Comparison of ENCODE assay signal across 9 cellular contexts in genomic region chrX:155611302-155611701, GRCh38. TPM values are rescaled to one million over a fixed set of nuclear protein-coding genes. Genes with fewer than 3 reads are reported as not detected.
DNase-seq lines count a peak whose midpoint lies in the region; ATAC-seq and TF ChIP-seq lines count a peak whose summit lies in the region.
"Had no signal": no experiment of that assay in that cellular context is flagged by ENCODE, and none has a peak within 500 bp of the region (broad histone marks: within the 10 kb centered on the region; RNA-seq: fewer than 3 reads in every experiment).

No MANE protein-coding gene starts in this region.

- DNase-seq in NOMO-1 (lab: John Stamatoyannopoulos, UW; ENCODE audit: unreplicated experiment in 2 of 2), result peak; percentile 3 to 24
- no peak for DNase-seq in NOMO-1 treated with dmso at 0.1 percent for 144 hours (lab: John Stamatoyannopoulos, UW; ENCODE audit: unreplicated experiment)
- no peak for DNase-seq in Panc1 (ENCODE audit: low read depth, low spot score)
- no peak for DNase-seq in fibroblast of the aortic adventitia (ENCODE audit: low read depth)
- DNase-seq in GOT3 (lab: John Stamatoyannopoulos, UW), result no peak
- DNase-seq in SJCRH30, result no peak
- DNase-seq: adrenal gland had no signal

- no peak for TF ChIP-seq CTCF in Panc1 (IDR thresholded peaks at IDR 0.05)
- no peak for TF ChIP-seq CTCF in fibroblast of the aortic adventitia (IDR thresholded peaks at IDR 0.05; ENCODE audit: insufficient read depth, low read length)

- peak overlapping the region; percentile 79 for H3K4me2 ChIP-seq in skeletal muscle satellite cell (ENCODE audit: low read length)

- peak overlapping the region; percentile 93 for H3K9ac ChIP-seq in skeletal muscle satellite cell (ENCODE audit: low read depth, low read length)

- intact Hi-C loops in Panc1 (cut with micrococcal nuclease; ENCODE audit: unreplicated experiment), result no loop called here

- no peaks in the 10 kb centered on the region for H3K36me3 ChIP-seq in Panc1 (ENCODE audit: control insufficient read depth, insufficient read depth, low read length)
- H3K36me3 ChIP-seq in skeletal muscle satellite cell (ENCODE audit: insufficient read depth, low read length), result no peaks in the 10 kb centered on the region
- H3K36me3 ChIP-seq in SJCRH30, result no peaks in the 10 kb centered on the region
- H3K36me3 ChIP-seq: adrenal gland had no signal

- H3K4me1 ChIP-seq in Panc1 (ENCODE audit: control insufficient read depth, insufficient read depth, low read length), result peaks cover 5% of the 10 kb centered on the region
- H3K4me1 ChIP-seq in skeletal muscle satellite cell (ENCODE audit: control insufficient read depth, insufficient read depth, low read length), result no peaks in the 10 kb centered on the region
- H3K4me1 ChIP-seq in SJCRH30, result no peaks in the 10 kb centered on the region

- POLR2A ChIA-PET in Panc1 (lab: Charles Lee), result interaction anchor here (0.6 kb wide), 1 partner anchor 9 kb away, joined by 3 read pairs; no protein-coding TSS in a partner anchor

- H3K9me3 ChIP-seq in Panc1 (ENCODE audit: control insufficient read depth, insufficient read depth, low read depth, low read length) (no peaks in the 10 kb centered on the region), skeletal muscle satellite cell (replicated peaks; ENCODE audit: low read length) (no peaks in the 10 kb centered on the region), SJCRH30 (replicated peaks) (no peaks in the 10 kb centered on the region)
- H3K9me3 ChIP-seq: adrenal gland had no signal

- no peaks in the 10 kb centered on the region for H3K27me3 ChIP-seq in Panc1 (ENCODE audit: control insufficient read depth, insufficient read depth, low read length)
- no peaks in the 10 kb centered on the region for H3K27me3 ChIP-seq in skeletal muscle satellite cell (ENCODE audit: control insufficient read depth, insufficient read depth, low read length)
- no peaks in the 10 kb centered on the region for H3K27me3 ChIP-seq in SJCRH30
- H3K27me3 ChIP-seq: adrenal gland had no signal

- CTCF ChIA-PET in Panc1 (lab: Charles Lee), result no interaction called here

- ATAC-seq in Panc1 (no peak), GM19455 (IDR thresholded peaks at IDR 0.05; ENCODE audit: unreplicated experiment) (no peak)

- TSS peak; percentile 49 for BruUV-seq in Panc1 (replicated peaks; lab: Mats Ljungman, UMichigan)

- H3K27ac ChIP-seq in Panc1 (ENCODE audit: low read length) (peak overlapping the region; percentile 96; the same call in 1 of the 2 replicates), SJCRH30 (no peak overlapping the region)

- in situ Hi-C loops in Panc1 (cut with HindIII; ENCODE audit: low pct_unique_long_range_greater_than_20kb, low sequenced_read_pairs), result no loop called here

- peak overlapping the region; percentile 86 to 94 for H3K4me3 ChIP-seq in Panc1 (ENCODE audit: low read depth in 2 of 2, low read length in 2 of 2)
- H3K4me3 ChIP-seq in fibroblast of the aortic adventitia (ENCODE audit: low read depth, low read length), result peak overlapping the region; percentile 83
- peak overlapping the region; percentile 83 for H3K4me3 ChIP-seq in skeletal muscle satellite cell (ENCODE audit: low read length)
- no peak overlapping the region; the same call in 1 of the 2 replicates for H3K4me3 ChIP-seq in SJCRH30

RNA-seq across cellular contexts. Expression of gene SPRY3, which starts 1.1 kb away (rescaled TPM):
- total RNA-seq in Panc1 (2021; ENCODE audit: unreplicated experiment) (1.1 TPM), fibroblast of the aortic adventitia (ENCODE audit: low replicate concordance) (0.57 and 0.72 TPM in 2 replicates)
- polyA plus RNA-seq in Panc1 (2012; ENCODE audit: insufficient read length), result 0.45 TPM
- 0.44 and 0.51 TPM in 2 replicates for total RNA-seq in skeletal muscle satellite cell (2012; rRNA removed)
- 0.24 and 0.25 TPM in 2 replicates for total RNA-seq in SJCRH30 (2014; rRNA removed; shearing (Covaris generic))

RNA-seq across cellular contexts. Expression of gene TMLHE, which starts 1.4 kb away (rescaled TPM):
- total RNA-seq in Panc1 (2021; ENCODE audit: unreplicated experiment) (36.4 TPM), fibroblast of the aortic adventitia (ENCODE audit: low replicate concordance) (5.9 and 15.2 TPM in 2 replicates)
- 26.0 TPM for polyA plus RNA-seq in Panc1 (2012; ENCODE audit: insufficient read length)
- total RNA-seq in skeletal muscle satellite cell (2012; rRNA removed), result 10.4 and 11.1 TPM in 2 replicates
- 13.3 and 13.5 TPM in 2 replicates for total RNA-seq in SJCRH30 (2014; rRNA removed; shearing (Covaris generic))

Comparison
In these comparisons a context has a peak if more than half of its experiments do, and no peak if none do; other contexts are left out.
1. DNase-seq: peak in NOMO-1 (2 of 2); none in NOMO-1 treated with dmso at 0.1 percent for 144 hours (single experiment), Panc1 (single experiment), fibroblast of the aortic adventitia (single experiment), GOT3 (single experiment) and SJCRH30 (0 of 2).